Comparison of ENCODE assay signal across 1 cellular context in genomic region chr6:43699564-43700186, GRCh38.
TF ChIP-seq lines count a peak whose summit lies in the region.

No MANE protein-coding gene starts in this region.

TF ChIP-seq in HEK293, 187 proteins besides CTCF, POLR2A, EP300 and RAD21 (continued from another document and continues in another):
- TF ChIP-seq ZBTB10 (tag by site-specific recombination; IDR thresholded peaks at IDR 0.05) (no peak), ZNF747 (tag by site-specific recombination; IDR thresholded peaks at IDR 0.05) (no peak), ZNF660 (tag by site-specific recombination; IDR thresholded peaks at IDR 0.05) (peak; percentile 21; the same call in 1 of the 2 replicates), ZNF404 (tag by site-specific recombination; IDR thresholded peaks at IDR 0.05) (no peak), YY2 (tag by site-specific recombination; IDR thresholded peaks at IDR 0.05) (no peak), GLI2 (tag by site-specific recombination; IDR thresholded peaks at IDR 0.05; ENCODE audit: borderline replicate concordance, low read depth) (no peak), OVOL3 (tag by site-specific recombination; IDR thresholded peaks at IDR 0.05) (no peak), ZNF2 (tag by site-specific recombination; IDR thresholded peaks at IDR 0.05) (no peak), HOXC10 (CRISPR knock-in tag; IDR thresholded peaks at IDR 0.05) (no peak), ZBTB8A (tag by site-specific recombination; IDR thresholded peaks at IDR 0.05) (no peak), ZNF830 (tag by site-specific recombination; IDR thresholded peaks at IDR 0.05; ENCODE audit: low read depth) (no peak), PRDM1 (tag by site-specific recombination; IDR thresholded peaks at IDR 0.05) (peak; percentile 36), BCL11B (tag by site-specific recombination; IDR thresholded peaks at IDR 0.05; ENCODE audit: low read depth) (no peak), ZNF394 (tag by site-specific recombination; IDR thresholded peaks at IDR 0.05; ENCODE audit: borderline replicate concordance) (no peak), SALL2 (tag by site-specific recombination; IDR thresholded peaks at IDR 0.05; ENCODE audit: borderline replicate concordance) (no peak), ZNF302 (tag by site-specific recombination; IDR thresholded peaks at IDR 0.05; ENCODE audit: low read depth) (no peak), ZNF155 (tag by site-specific recombination; IDR thresholded peaks at IDR 0.05) (no peak), OSR2 (tag by site-specific recombination; IDR thresholded peaks at IDR 0.05) (peak; percentile 51; the same call in 1 of the 2 replicates), ZBTB1 (tag by site-specific recombination; IDR thresholded peaks at IDR 0.05) (no peak), PRDM10 (tag by site-specific recombination; IDR thresholded peaks at IDR 0.05) (peak; percentile 77), ZNF146 (tag by site-specific recombination; IDR thresholded peaks at IDR 0.05) (no peak), ZNF777 (tag by site-specific recombination; IDR thresholded peaks at IDR 0.05; ENCODE audit: borderline replicate concordance) (no peak), ZNF426 (tag by site-specific recombination; IDR thresholded peaks at IDR 0.05) (no peak), ZNF18 (tag by site-specific recombination; IDR thresholded peaks at IDR 0.05) (no peak), ZNF24 (tag by site-specific recombination; IDR thresholded peaks at IDR 0.05) (peak; percentile 66; the same call in 1 of the 2 replicates), ZFHX2 (tag by site-specific recombination; conservative IDR thresholded peaks at IDR 0.05) (no peak), ZNF266 (tag by site-specific recombination; IDR thresholded peaks at IDR 0.05; ENCODE audit: low read depth) (no peak), ZNF214 (tag by site-specific recombination; IDR thresholded peaks at IDR 0.05; ENCODE audit: borderline replicate concordance) (no peak), ZXDB (tag by site-specific recombination; IDR thresholded peaks at IDR 0.05) (peak; percentile 76), ZNF48 (tag by site-specific recombination; IDR thresholded peaks at IDR 0.05) (no peak), GLIS2 (tag by site-specific recombination; IDR thresholded peaks at IDR 0.05) (peak; percentile 20; the same call in 1 of the 2 replicates), ZBTB20 (tag by site-specific recombination; IDR thresholded peaks at IDR 0.05) (0 out of 2 replicates have a peak, but pooled peaks have one; percentile 20), ZNF341 (tag by site-specific recombination; IDR thresholded peaks at IDR 0.05; ENCODE audit: low read depth) (no peak), ZFP69B (tag by site-specific recombination; IDR thresholded peaks at IDR 0.05) (peak; percentile 24; the same call in 1 of the 2 replicates), KLF7 (tag by site-specific recombination; IDR thresholded peaks at IDR 0.05; ENCODE audit: borderline replicate concordance) (no peak), ZNF140 (tag by site-specific recombination; IDR thresholded peaks at IDR 0.05) (no peak), ZNF202 (tag by site-specific recombination; IDR thresholded peaks at IDR 0.05; ENCODE audit: borderline replicate concordance) (no peak), ZBTB11 (tag by site-specific recombination; conservative IDR thresholded peaks at IDR 0.05; ENCODE audit: low read depth) (no peak), ZNF776 (tag by site-specific recombination; IDR thresholded peaks at IDR 0.05; ENCODE audit: borderline replicate concordance) (no peak), IKZF3 (tag by site-specific recombination; IDR thresholded peaks at IDR 0.05) (no peak), GFI1B (tag by site-specific recombination; IDR thresholded peaks at IDR 0.05) (no peak), SETDB1 (IDR thresholded peaks at IDR 0.05; ENCODE audit: insufficient read length, low read length) (no peak), ZFP37 (tag by site-specific recombination; IDR thresholded peaks at IDR 0.05) (no peak), ZNF791 (tag by site-specific recombination; IDR thresholded peaks at IDR 0.05) (no peak), ZNF274 (IDR thresholded peaks at IDR 0.05; ENCODE audit: low read length) (no peak), ZNF274 (tag by site-specific recombination; IDR thresholded peaks at IDR 0.05; ENCODE audit: borderline replicate concordance) (no peak), WT1 (tag by site-specific recombination; IDR thresholded peaks at IDR 0.05) (peak; percentile 81), ZNF558 (tag by site-specific recombination; IDR thresholded peaks at IDR 0.05) (no peak), SP7 (tag by site-specific recombination; IDR thresholded peaks at IDR 0.05) (peak; percentile 84), ZFP41 (tag by site-specific recombination; IDR thresholded peaks at IDR 0.05; ENCODE audit: borderline replicate concordance) (no peak), ZNF350 (tag by site-specific recombination; IDR thresholded peaks at IDR 0.05) (no peak)
- TF ChIP-seq, protein P1, sequence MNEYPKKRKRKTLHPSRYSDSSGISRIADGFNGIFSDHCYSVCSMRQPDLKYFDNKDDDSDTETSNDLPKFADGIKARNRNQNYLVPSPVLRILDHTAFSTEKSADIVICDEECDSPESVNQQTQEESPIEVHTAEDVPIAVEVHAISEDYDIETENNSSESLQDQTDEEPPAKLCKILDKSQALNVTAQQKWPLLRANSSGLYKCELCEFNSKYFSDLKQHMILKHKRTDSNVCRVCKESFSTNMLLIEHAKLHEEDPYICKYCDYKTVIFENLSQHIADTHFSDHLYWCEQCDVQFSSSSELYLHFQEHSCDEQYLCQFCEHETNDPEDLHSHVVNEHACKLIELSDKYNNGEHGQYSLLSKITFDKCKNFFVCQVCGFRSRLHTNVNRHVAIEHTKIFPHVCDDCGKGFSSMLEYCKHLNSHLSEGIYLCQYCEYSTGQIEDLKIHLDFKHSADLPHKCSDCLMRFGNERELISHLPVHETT (tag by site-specific recombination; IDR thresholded peaks at IDR 0.05), result no peak
- TF ChIP-seq, protein P2, sequence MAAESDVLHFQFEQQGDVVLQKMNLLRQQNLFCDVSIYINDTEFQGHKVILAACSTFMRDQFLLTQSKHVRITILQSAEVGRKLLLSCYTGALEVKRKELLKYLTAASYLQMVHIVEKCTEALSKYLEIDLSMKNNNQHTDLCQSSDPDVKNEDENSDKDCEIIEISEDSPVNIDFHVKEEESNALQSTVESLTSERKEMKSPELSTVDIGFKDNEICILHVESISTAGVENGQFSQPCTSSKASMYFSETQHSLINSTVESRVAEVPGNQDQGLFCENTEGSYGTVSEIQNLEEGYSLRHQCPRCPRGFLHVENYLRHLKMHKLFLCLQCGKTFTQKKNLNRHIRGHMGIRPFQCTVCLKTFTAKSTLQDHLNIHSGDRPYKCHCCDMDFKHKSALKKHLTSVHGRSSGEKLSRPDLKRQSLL (tag by site-specific recombination; IDR thresholded peaks at IDR 0.05), result no peak
- TF ChIP-seq, protein P3, sequence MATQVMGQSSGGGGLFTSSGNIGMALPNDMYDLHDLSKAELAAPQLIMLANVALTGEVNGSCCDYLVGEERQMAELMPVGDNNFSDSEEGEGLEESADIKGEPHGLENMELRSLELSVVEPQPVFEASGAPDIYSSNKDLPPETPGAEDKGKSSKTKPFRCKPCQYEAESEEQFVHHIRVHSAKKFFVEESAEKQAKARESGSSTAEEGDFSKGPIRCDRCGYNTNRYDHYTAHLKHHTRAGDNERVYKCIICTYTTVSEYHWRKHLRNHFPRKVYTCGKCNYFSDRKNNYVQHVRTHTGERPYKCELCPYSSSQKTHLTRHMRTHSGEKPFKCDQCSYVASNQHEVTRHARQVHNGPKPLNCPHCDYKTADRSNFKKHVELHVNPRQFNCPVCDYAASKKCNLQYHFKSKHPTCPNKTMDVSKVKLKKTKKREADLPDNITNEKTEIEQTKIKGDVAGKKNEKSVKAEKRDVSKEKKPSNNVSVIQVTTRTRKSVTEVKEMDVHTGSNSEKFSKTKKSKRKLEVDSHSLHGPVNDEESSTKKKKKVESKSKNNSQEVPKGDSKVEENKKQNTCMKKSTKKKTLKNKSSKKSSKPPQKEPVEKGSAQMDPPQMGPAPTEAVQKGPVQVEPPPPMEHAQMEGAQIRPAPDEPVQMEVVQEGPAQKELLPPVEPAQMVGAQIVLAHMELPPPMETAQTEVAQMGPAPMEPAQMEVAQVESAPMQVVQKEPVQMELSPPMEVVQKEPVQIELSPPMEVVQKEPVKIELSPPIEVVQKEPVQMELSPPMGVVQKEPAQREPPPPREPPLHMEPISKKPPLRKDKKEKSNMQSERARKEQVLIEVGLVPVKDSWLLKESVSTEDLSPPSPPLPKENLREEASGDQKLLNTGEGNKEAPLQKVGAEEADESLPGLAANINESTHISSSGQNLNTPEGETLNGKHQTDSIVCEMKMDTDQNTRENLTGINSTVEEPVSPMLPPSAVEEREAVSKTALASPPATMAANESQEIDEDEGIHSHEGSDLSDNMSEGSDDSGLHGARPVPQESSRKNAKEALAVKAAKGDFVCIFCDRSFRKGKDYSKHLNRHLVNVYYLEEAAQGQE (tag by site-specific recombination; IDR thresholded peaks at IDR 0.05), result no peak
